In the genomic region with DNA sequence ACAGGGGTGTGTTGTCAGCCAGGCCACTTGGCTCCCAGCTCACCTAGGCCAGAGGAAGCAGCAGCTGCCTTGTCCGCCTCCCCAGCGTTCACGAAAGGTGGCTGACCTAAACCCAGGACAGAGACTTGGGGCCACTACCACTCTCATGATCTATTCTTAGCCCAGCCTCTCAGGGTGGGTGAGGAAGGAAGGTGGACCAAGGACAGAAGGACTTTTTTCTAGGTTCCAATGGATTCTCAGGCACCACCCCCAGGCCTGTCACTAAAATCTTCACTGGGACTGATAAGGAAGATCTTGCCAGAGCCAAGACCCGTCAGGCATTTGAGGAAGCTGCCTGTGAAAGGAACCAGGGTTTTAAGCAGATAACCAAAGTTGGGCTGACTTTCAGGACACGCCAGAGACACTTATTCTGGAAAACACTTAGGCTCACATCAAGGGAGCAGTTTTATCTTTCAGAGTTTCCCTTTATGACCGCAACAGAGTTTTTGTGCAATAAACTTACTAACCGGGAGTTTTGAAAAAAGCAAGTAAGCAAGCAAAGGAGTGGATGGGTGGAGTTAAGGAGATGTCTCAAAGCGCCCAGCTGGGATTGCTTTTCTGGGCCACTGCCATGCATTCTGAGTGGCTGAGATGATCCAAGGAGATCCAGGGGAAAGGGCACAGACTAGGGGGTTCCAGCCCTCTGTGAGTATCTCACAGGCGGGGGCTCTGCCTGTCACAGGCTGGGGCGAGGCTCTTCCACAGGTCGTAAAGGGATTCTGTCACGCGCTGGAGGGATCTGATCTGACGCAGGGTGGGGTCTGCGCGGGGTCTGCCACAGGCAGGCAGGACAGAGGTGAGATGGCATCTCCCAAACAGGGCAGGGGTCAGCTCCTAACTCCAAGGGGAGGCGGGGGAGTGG, we compare ENCODE assay signal across 8 cellular contexts. TPM values are rescaled to one million over a fixed set of nuclear protein-coding genes. Genes with fewer than 3 reads are reported as not detected.
A peak's percentile ranks its signal among the peaks of the same experiment; 100 is the strongest.
DNase-seq lines count a peak whose midpoint lies in the region; ATAC-seq and TF ChIP-seq lines count a peak whose summit lies in the region.

No MANE protein-coding gene starts in this region.

- peak overlapping the region; percentile 97 for H3K4me2 ChIP-seq in MM.1S (ENCODE audit: low read depth, low read length)

- POLR2A ChIA-PET in MCF 10A (lab: Yijun Ruan, JAX): interaction anchor here (0.5 to 4.6 kb wide), 13 partner anchors 9 to 301 kb away, joined by 3 to 63 read pairs (median 6); partner anchors contain the start of gene OSER1

- peak; percentile 63 for DNase-seq in SIG-M5 treated with dmso at 0.1 percent for 504 hours (lab: John Stamatoyannopoulos, UW; ENCODE audit: unreplicated experiment)
- DNase-seq in SIG-M5 (lab: John Stamatoyannopoulos, UW): no peak
- no peak for DNase-seq in MM.1S
- DNase-seq in MCF 10A (ENCODE audit: unreplicated experiment): peak; percentile 43
- peak; percentile 78 for DNase-seq in iris pigment epithelial cell (ENCODE audit: low read depth)
- no peak for DNase-seq in stimulated activated naive B cell treated with anti-CD40 and anti-IgM and Interleukin-4, amounts not matched to agents 10 μg/mL and 1 μg/mL and 100 μg/mL, for 72 hours
- DNase-seq in ureter (ENCODE audit: low spot score): no peak
- no peak for DNase-seq in 8988T

- TF ChIP-seq CTCF in MM.1S (IDR thresholded peaks at IDR 0.05; ENCODE audit: low read length): no peak
- TF ChIP-seq CTCF in MCF 10A (IDR thresholded peaks at IDR 0.05; ENCODE audit: unreplicated experiment): no peak

- H3K9me2 ChIP-seq in MM.1S (replicated peaks; ENCODE audit: insufficient read depth, low read length): no peaks in the 10 kb centered on the region

- no peaks in the 10 kb centered on the region for H3K27me3 ChIP-seq in MM.1S (replicated peaks; ENCODE audit: insufficient read depth, low read length)

- H3K9ac ChIP-seq in MM.1S (ENCODE audit: low read length): peak overlapping the region; percentile 85

- peaks cover 11% of the 10 kb centered on the region for H3K4me1 Mint-ChIP-seq in MCF 10A (ENCODE audit: insufficient read depth, unreplicated experiment)
- H3K4me1 Mint-ChIP-seq in stimulated activated naive B cell treated with anti-CD40 and anti-IgM and Interleukin-4, amounts not matched to agents 10 μg/mL and 1 μg/mL and 100 μg/mL, for 72 hours: peaks cover 16 to 26% of the 10 kb centered on the region in 2 donors

- peak overlapping the region; percentile 86 for H3K27ac Mint-ChIP-seq in MCF 10A (ENCODE audit: low read depth, unreplicated experiment)
- H3K27ac Mint-ChIP-seq in stimulated activated naive B cell treated with anti-CD40 and anti-IgM and Interleukin-4, amounts not matched to agents 10 μg/mL and 1 μg/mL and 100 μg/mL, for 72 hours: peak overlapping the region; percentile 97

- peaks cover 9% of the 10 kb centered on the region for H3K36me3 Mint-ChIP-seq in MCF 10A (ENCODE audit: insufficient read depth, unreplicated experiment)
- peaks cover 6 to 11% of the 10 kb centered on the region in 2 donors for H3K36me3 Mint-ChIP-seq in stimulated activated naive B cell treated with anti-CD40 and anti-IgM and Interleukin-4, amounts not matched to agents 10 μg/mL and 1 μg/mL and 100 μg/mL, for 72 hours

- H3K27me3 Mint-ChIP-seq in MCF 10A (ENCODE audit: insufficient read depth, unreplicated experiment): no peaks in the 10 kb centered on the region
- no peaks in the 10 kb centered on the region for H3K27me3 Mint-ChIP-seq in stimulated activated naive B cell treated with anti-CD40 and anti-IgM and Interleukin-4, amounts not matched to agents 10 μg/mL and 1 μg/mL and 100 μg/mL, for 72 hours

- no peaks in the 10 kb centered on the region for H4K20me1 ChIP-seq in MM.1S (ENCODE audit: insufficient read depth, low read length)

- H3K36me3 ChIP-seq in MM.1S (replicated peaks; ENCODE audit: insufficient read depth, low read length): no peaks in the 10 kb centered on the region

- intact Hi-C loops in MCF 10A (cut with micrococcal nuclease): loop anchor here (2.0 to 5.0 kb wide), 3 partner anchors 77 to 193 kb away; no protein-coding TSS in a partner anchor

- CTCF ChIA-PET in MCF 10A (lab: Yijun Ruan, JAX): interaction anchor here (0.6 to 16.6 kb wide), 38 partner anchors 8 to 304 kb away, joined by 3 to 536 read pairs (median 8); partner anchors contain the start of genes GDAP1L1 and JPH2

- H3K4me1 ChIP-seq in MM.1S (ENCODE audit: low read length): no peaks in the 10 kb centered on the region

- H2AFZ ChIP-seq in MM.1S (ENCODE audit: low read length): peak overlapping the region; percentile 93

- peak overlapping the region; percentile 96 for H3K4me3 Mint-ChIP-seq in MCF 10A (ENCODE audit: unreplicated experiment)
- peak overlapping the region; percentile 88 to 97 for H3K4me3 Mint-ChIP-seq in stimulated activated naive B cell treated with anti-CD40 and anti-IgM and Interleukin-4, amounts not matched to agents 10 μg/mL and 1 μg/mL and 100 μg/mL, for 72 hours

- H3K9me3 ChIP-seq in MM.1S (replicated peaks; ENCODE audit: insufficient read depth, low read length): no peaks in the 10 kb centered on the region

- peaks cover 26% of the 10 kb centered on the region for H3K79me2 ChIP-seq in MM.1S (ENCODE audit: low read length)

- H3K27ac ChIP-seq in MM.1S (ENCODE audit: low read length): peak overlapping the region; percentile 36; the same call in 1 of the 2 replicates

- no peaks in the 10 kb centered on the region for H3K9me3 Mint-ChIP-seq in MCF 10A (ENCODE audit: unreplicated experiment)
- no peaks in the 10 kb centered on the region for H3K9me3 Mint-ChIP-seq in stimulated activated naive B cell treated with anti-CD40 and anti-IgM and Interleukin-4, amounts not matched to agents 10 μg/mL and 1 μg/mL and 100 μg/mL, for 72 hours

- no TSS peak for BruUV-seq in MCF 10A (replicated peaks; lab: Mats Ljungman, UMichigan)

- ATAC-seq in stimulated activated naive B cell treated with anti-CD40 and anti-IgM and Interleukin-4, amounts not matched to agents 10 μg/mL and 1 μg/mL and 100 μg/mL, for 72 hours (replicated peaks): no peak

- no peaks in the 10 kb centered on the region for H3F3A ChIP-seq in MM.1S (ENCODE audit: insufficient read depth, low read length)

- peak overlapping the region; percentile 100 for H3K4me3 ChIP-seq in MM.1S (ENCODE audit: low read length)

RNA-seq across cellular contexts. Expression of gene FITM2, which starts 1.0 kb away (rescaled TPM):
- total RNA-seq in MCF 10A (2022): 7.2 and 8.1 TPM in 2 replicates
- total RNA-seq in ureter: 7.8 TPM

RNA-seq across cellular contexts. Expression of gene R3HDML, which starts 26.8 kb away (rescaled TPM):
- total RNA-seq in MCF 10A (2022) (not detected in 2 replicates), ureter (not detected)

RNA-seq across cellular contexts. Expression of gene HNF4A, which starts 45.5 kb away (rescaled TPM):
- total RNA-seq in MCF 10A (2022) (0.22 TPM in 1 of 2 replicates, not detected in the other), ureter (not detected)

Comparison
In these comparisons a context has a peak if more than half of its experiments do, and no peak if none do; other contexts are left out.
1. DNase-seq: peak in SIG-M5 treated with dmso at 0.1 percent for 504 hours (single experiment), MCF 10A (single experiment) and iris pigment epithelial cell (single experiment); none in SIG-M5 (single experiment), MM.1S (single experiment), stimulated activated naive B cell treated with anti-CD40 and anti-IgM and Interleukin-4, amounts not matched to agents 10 μg/mL and 1 μg/mL and 100 μg/mL, for 72 hours (single experiment), ureter (single experiment) and 8988T (single experiment).